ENCODE assay signal across 16 cellular contexts in the genomic region with DNA sequence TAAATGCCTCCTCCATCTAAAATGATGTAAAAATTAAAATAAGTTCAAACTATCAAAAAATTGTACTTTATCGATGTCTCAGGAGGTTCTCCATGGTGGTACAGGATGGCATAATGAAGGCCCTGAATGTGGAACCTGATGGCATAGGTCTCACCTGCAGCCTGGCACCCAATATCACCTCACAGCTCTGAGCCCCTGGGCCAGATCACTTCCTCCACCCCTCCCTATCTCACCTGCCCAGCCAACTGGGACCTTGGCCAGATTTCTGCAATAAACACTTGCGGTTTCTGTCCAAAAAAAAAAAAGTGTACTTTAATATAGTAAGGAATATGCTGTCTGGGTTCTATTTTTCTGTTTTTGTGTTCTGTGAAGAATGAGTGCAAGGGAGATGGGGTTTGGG. TPM values are rescaled to one million over a fixed set of nuclear protein-coding genes. Genes with fewer than 3 reads are reported as not detected.
DNase-seq lines count a peak whose midpoint lies in the region; ATAC-seq and TF ChIP-seq lines count a peak whose summit lies in the region.
"Had no signal": no experiment of that assay in that cellular context is flagged by ENCODE, and none has a peak within 500 bp of the region (broad histone marks: within the 10 kb centered on the region; RNA-seq: fewer than 3 reads in every experiment).

No MANE protein-coding gene starts in this region.

- H3K36me3 ChIP-seq in RWPE2 (ENCODE audit: low read depth) (no peaks in the 10 kb centered on the region), thyroid gland (no peaks in the 10 kb centered on the region)
- H3K36me3 ChIP-seq: BLaER1 treated with 17β-estradiol and CSF1 and Interleukin-3, amounts not matched to agents 10 nM and 100 nM; MG63 had no signal

- ATAC-seq in RWPE2 (ENCODE audit: low read depth) (peak; percentile 38; the same call in 1 of the 3 replicates), left colon (peak; percentile 78), GM21526 (IDR thresholded peaks at IDR 0.05; ENCODE audit: low FRiP score, unreplicated experiment) (no peak)

- intact Hi-C loops in left colon (cut with DNase I, micrococcal nuclease) (no loop called here), thyroid gland (cut with DNase I) (loop anchor here (10.0 kb wide), 1 partner anchor 121 kb away; no protein-coding TSS in a partner anchor)

- H3K4me1 ChIP-seq in RWPE2 (ENCODE audit: insufficient read depth, poor library complexity, severe bottlenecking) (no peaks in the 10 kb centered on the region), thyroid gland (peaks cover 3 to 4% of the 10 kb centered on the region in 2 donors)
- H3K4me1 ChIP-seq: BLaER1 treated with 17β-estradiol and CSF1 and Interleukin-3, amounts not matched to agents 10 nM and 100 nM had no signal

- DNase-seq in NCI-H2029 (lab: John Stamatoyannopoulos, UW) (peak; percentile 40), RWPE2 (ENCODE audit: low spot score) (no peak), left colon (peak in 1 of 2 donors; percentile 26), thyroid gland (peak; percentile 54 to 58), OCI-M2 (lab: John Stamatoyannopoulos, UW; ENCODE audit: unreplicated experiment) (no peak), CD1c-positive myeloid dendritic cell (ENCODE audit: extremely low spot score) (no peak)
- DNase-seq: H9; MG63; NCI-H1092 treated with DMSO at 0.1 percent for 48 hours; NCI-H1694; NCI-H526 treated with DMSO at 0.1 percent for 48 hours; NK-92 treated with Interleukin-12 subunit alpha and Interleukin-12 subunit beta, amount 100 ng/mL, for 24 hours; SIG-M5; T-helper 1 cell had no signal

- H3K27ac ChIP-seq in RWPE2 (ENCODE audit: poor library complexity, severe bottlenecking) (no peak overlapping the region), thyroid gland (peak overlapping the region; percentile 8 to 49 (median 15))
- H3K27ac ChIP-seq: BLaER1 treated with 17β-estradiol and CSF1 and Interleukin-3, amounts not matched to agents 10 nM and 100 nM had no signal

- TF ChIP-seq POLR2A in thyroid gland (IDR thresholded peaks at IDR 0.05) = no peak

- no peak overlapping the region for H3K4me3 ChIP-seq in RWPE2 (ENCODE audit: severe bottlenecking)
- no peak overlapping the region for H3K4me3 ChIP-seq in thyroid gland (replicated peaks in 1 of 3)
- H3K4me3 ChIP-seq: BLaER1 treated with 17β-estradiol and CSF1 and Interleukin-3, amounts not matched to agents 10 nM and 100 nM; MG63 had no signal

- H3K27me3 ChIP-seq in RWPE2 (ENCODE audit: insufficient read depth, poor library complexity, severe bottlenecking) (no peaks in the 10 kb centered on the region), thyroid gland (no peaks in the 10 kb centered on the region)
- H3K27me3 ChIP-seq: BLaER1 treated with 17β-estradiol and CSF1 and Interleukin-3, amounts not matched to agents 10 nM and 100 nM; MG63 had no signal

- WGBS in thyroid gland, 2 donors = 52 to 65% methylated on average over 2 of the region's 2 CpGs

- H3K9me3 ChIP-seq in RWPE2 (ENCODE audit: severe bottlenecking) = no peaks in the 10 kb centered on the region
- no peaks in the 10 kb centered on the region for H3K9me3 ChIP-seq in thyroid gland
- H3K9me3 ChIP-seq: BLaER1 treated with 17β-estradiol and CSF1 and Interleukin-3, amounts not matched to agents 10 nM and 100 nM; MG63 had no signal

- TF ChIP-seq CTCF in RWPE2 (IDR thresholded peaks at IDR 0.05; ENCODE audit: poor library complexity, severe bottlenecking) (no peak), thyroid gland (IDR thresholded peaks at IDR 0.05) (no peak)

RNA-seq across cellular contexts. Expression of a gene that starts 6.7 kb away (rescaled TPM):
- total RNA-seq in left colon = 10 to 100 TPM; 12.9 to 15.9 TPM
- total RNA-seq in thyroid gland = 10 to 100 TPM; 18.0 to 25.3 (median 22.5) TPM

RNA-seq across cellular contexts. Expression of a gene that starts 33.0 kb away (rescaled TPM):
- total RNA-seq in left colon = 1 to 10 TPM; 1.8 to 1.9 TPM
- total RNA-seq in thyroid gland = 1 to 10 TPM; 2.2 to 4.0 (median 3.0) TPM

Comparison
In these comparisons a context has a peak if more than half of its experiments do, and no peak if none do; other contexts are left out.
1. DNase-seq: peak in NCI-H2029 (single experiment) and thyroid gland (2 of 2); none in RWPE2 (single experiment), OCI-M2 (single experiment) and CD1c-positive myeloid dendritic cell (single experiment).